ENCODE assay signal across 31 cellular contexts in genomic region chr2:117726747-117727146, GRCh38.
"Had no signal": no experiment of that assay in that cellular context is flagged by ENCODE, and none has a peak within 500 bp of the region (broad histone marks: within the 10 kb centered on the region; RNA-seq: fewer than 3 reads in every experiment).

No MANE protein-coding gene starts in this region.

- H3K4me1 Mint-ChIP-seq: activated T-helper 17 cell treated with anti-CD3 and anti-CD28 coated beads, Interleukin-2, amount 50 U/mL, for 72 hours; T-helper 17 cell; WTC11 had no signal

- H3K9me3 ChIP-seq: body of pancreas, esophagus squamous epithelium had no signal

- DNase-seq: activated CD4-positive, alpha-beta memory T cell treated with anti-CD3 and anti-CD28 coated beads, Interleukin-2, amount 10 ng/mL, durations not matched to agents 7 days and 5 days; activated CD4-positive, alpha-beta T cell treated with anti-CD3 and anti-CD28 coated beads for 1 hour; activated CD4-positive, alpha-beta T cell treated with anti-CD3 and anti-CD28 coated beads for 4 hours; activated CD4-positive, alpha-beta T cell treated with anti-CD3 and anti-CD28 coated beads, Interleukin-2, amount 10 ng/mL, durations not matched to agents 7 days and 5 days; activated CD4-positive, alpha-beta T cell treated with anti-CD3 and anti-CD28 coated beads, Interleukin-2, amount 50 U/mL, for 4 hours; activated CD8-positive, alpha-beta memory T cell treated with anti-CD3 and anti-CD28 coated beads, Interleukin-2, amount 50 U/mL, for 48 hours; activated effector memory CD4-positive, alpha-beta T cell treated with Interleukin-2 at 50 U/mL for 16 hours; activated gamma-delta T cell treated with Interleukin-2 at 50 U/mL for 16 hours; activated naive CD4-positive, alpha-beta T cell treated with anti-CD3 and anti-CD28 coated beads, Interleukin-2, amount 50 U/mL, for 16 hours; activated naive CD4-positive, alpha-beta T cell treated with Interleukin-2 at 50 U/mL for 16 hours; activated T-cell treated with anti-CD3 and anti-CD28 coated beads for 4 hours; activated T-cell treated with anti-CD3 and anti-CD28 coated beads, Interleukin-2, amount 50 U/mL, for 4 hours; amniotic stem cell; anterior cingulate cortex; body of pancreas; caudate nucleus; cortex of kidney; dermis blood vessel endothelial cell; effector CD4-positive, alpha-beta T cell; effector memory CD8-positive, alpha-beta T cell; esophagus squamous epithelium; glutamatergic neuron; heart left ventricle; T-helper 1 cell; T-helper 17 cell; T1000 had no signal

- H3K4me3 ChIP-seq: body of pancreas, esophagus squamous epithelium, heart left ventricle had no signal

- H3K4me1 ChIP-seq: body of pancreas, esophagus squamous epithelium, heart left ventricle had no signal

- H3K27me3 ChIP-seq: body of pancreas, esophagus squamous epithelium, heart left ventricle had no signal

- H3K27me3 Mint-ChIP-seq: activated CD4-positive, alpha-beta memory T cell treated with anti-CD3 and anti-CD28 coated beads, Interleukin-2, amount 10 ng/mL, durations not matched to agents 7 days and 5 days; activated CD4-positive, alpha-beta T cell treated with anti-CD3 and anti-CD28 coated beads, Interleukin-2, amount 10 ng/mL, durations not matched to agents 7 days and 5 days; effector memory CD8-positive, alpha-beta T cell had no signal

- H3K27ac ChIP-seq: body of pancreas, epithelial cell of prostate, esophagus squamous epithelium, heart left ventricle had no signal

- H3K4me3 Mint-ChIP-seq: activated CD4-positive, alpha-beta memory T cell treated with anti-CD3 and anti-CD28 coated beads, Interleukin-2, amount 10 ng/mL, durations not matched to agents 7 days and 5 days; activated CD4-positive, alpha-beta T cell treated with anti-CD3 and anti-CD28 coated beads, Interleukin-2, amount 10 ng/mL, durations not matched to agents 7 days and 5 days; activated naive CD8-positive, alpha-beta T cell; activated T-cell treated with anti-CD3 and anti-CD28 coated beads, Interleukin-2, amount 50 U/mL, for 4 hours; activated T-helper 17 cell treated with anti-CD3 and anti-CD28 coated beads, Interleukin-2, amount 50 U/mL, for 72 hours; effector memory CD8-positive, alpha-beta T cell; T-helper 17 cell; T-helper 2 cell treated with Interferon-gamma antibody and Interleukin-4, amounts not matched to agents 5 μg/mL and 100 μg/mL, for 36 hours; WTC11 had no signal

- H3K27ac Mint-ChIP-seq: activated CD4-positive, alpha-beta memory T cell treated with anti-CD3 and anti-CD28 coated beads, Interleukin-2, amount 10 ng/mL, durations not matched to agents 7 days and 5 days; activated CD4-positive, alpha-beta T cell treated with anti-CD3 and anti-CD28 coated beads, Interleukin-2, amount 10 ng/mL, durations not matched to agents 7 days and 5 days; activated naive CD8-positive, alpha-beta T cell; activated T-helper 17 cell treated with anti-CD3 and anti-CD28 coated beads, Interleukin-2, amount 50 U/mL, for 72 hours; effector memory CD8-positive, alpha-beta T cell; T-helper 17 cell; T-helper 2 cell treated with Interferon-gamma antibody and Interleukin-4, amounts not matched to agents 5 μg/mL and 100 μg/mL, for 36 hours; WTC11 had no signal

- H3K9me3 Mint-ChIP-seq: activated CD4-positive, alpha-beta memory T cell treated with anti-CD3 and anti-CD28 coated beads, Interleukin-2, amount 10 ng/mL, durations not matched to agents 7 days and 5 days; activated CD4-positive, alpha-beta T cell treated with anti-CD3 and anti-CD28 coated beads, Interleukin-2, amount 10 ng/mL, durations not matched to agents 7 days and 5 days; activated T-cell treated with anti-CD3 and anti-CD28 coated beads, Interleukin-2, amount 50 U/mL, for 4 hours; activated T-helper 17 cell treated with anti-CD3 and anti-CD28 coated beads, Interleukin-2, amount 50 U/mL, for 72 hours; effector memory CD8-positive, alpha-beta T cell; T-helper 2 cell treated with Interferon-gamma antibody and Interleukin-4, amounts not matched to agents 5 μg/mL and 100 μg/mL, for 36 hours had no signal

- H3K36me3 ChIP-seq: esophagus squamous epithelium, heart left ventricle had no signal

- H3K36me3 Mint-ChIP-seq: activated naive CD8-positive, alpha-beta T cell had no signal
